26 cellular contexts compared by ENCODE assay signal in genomic region chr5:143290115-143290514, GRCh38.
"Had no signal": no experiment of that assay in that cellular context is flagged by ENCODE, and none has a peak within 500 bp of the region (broad histone marks: within the 10 kb centered on the region; RNA-seq: fewer than 3 reads in every experiment).

No MANE protein-coding gene starts in this region.

- H3K27ac ChIP-seq: esophagus squamous epithelium, heart right ventricle, left ventricle myocardium inferior, lower lobe of right lung, prostate gland, right atrium auricular region, sigmoid colon, stomach, thyroid gland had no signal

- H3K36me3 ChIP-seq: prostate gland had no signal

- H3K9me3 ChIP-seq: esophagus squamous epithelium, heart right ventricle, left ventricle myocardium inferior, lower lobe of right lung, prostate gland, right atrium auricular region, sigmoid colon, stomach, thyroid gland had no signal

- H3K4me1 Mint-ChIP-seq: stimulated activated effector memory CD8-positive, alpha-beta T cell treated with anti-CD3 and anti-CD28 coated beads, Interleukin-12 subunit alpha, Interleukin-12 subunit beta, amount 100 ng/mL, for 72 hours had no signal

- H3K27me3 ChIP-seq: esophagus squamous epithelium, heart right ventricle, right atrium auricular region, sigmoid colon, stomach, thyroid gland had no signal

- H3K4me3 ChIP-seq: esophagus squamous epithelium, heart right ventricle, left ventricle myocardium inferior, lower lobe of right lung, prostate gland, right atrium auricular region, sigmoid colon, stomach, thyroid gland had no signal

- H3K27ac Mint-ChIP-seq: nephron progenitor cell; stimulated activated effector memory CD8-positive, alpha-beta T cell treated with anti-CD3 and anti-CD28 coated beads, Interleukin-12 subunit alpha, Interleukin-12 subunit beta, amount 100 ng/mL, for 72 hours; type B pancreatic cell had no signal

- H3K4me1 ChIP-seq: esophagus squamous epithelium, prostate gland, right atrium auricular region, sigmoid colon, stomach, thyroid gland had no signal

- H3K9me3 Mint-ChIP-seq: effector memory CD8-positive, alpha-beta T cell; naive thymus-derived CD8-positive, alpha-beta T cell; nephron progenitor cell; stimulated activated effector memory CD8-positive, alpha-beta T cell treated with anti-CD3 and anti-CD28 coated beads, Interleukin-12 subunit alpha, Interleukin-12 subunit beta, amount 100 ng/mL, for 72 hours; type B pancreatic cell had no signal

- H3K4me3 Mint-ChIP-seq: effector memory CD8-positive, alpha-beta T cell; naive thymus-derived CD8-positive, alpha-beta T cell; nephron progenitor cell; stimulated activated effector memory CD8-positive, alpha-beta T cell treated with anti-CD3 and anti-CD28 coated beads, Interleukin-12 subunit alpha, Interleukin-12 subunit beta, amount 100 ng/mL, for 72 hours; type B pancreatic cell had no signal

- H3K27me3 Mint-ChIP-seq: effector memory CD8-positive, alpha-beta T cell; naive thymus-derived CD8-positive, alpha-beta T cell; type B pancreatic cell had no signal

- ATAC-seq: effector memory CD8-positive, alpha-beta T cell; heart right ventricle; left cardiac atrium; lower lobe of right lung; naive thymus-derived CD8-positive, alpha-beta T cell; stimulated activated effector memory CD8-positive, alpha-beta T cell treated with anti-CD3 and anti-CD28 coated beads, Interleukin-12 subunit alpha, Interleukin-12 subunit beta, amount 100 ng/mL, for 72 hours had no signal

- FAIRE-seq: endometrium, islet of Langerhans had no signal

- DNase-seq: dermis blood vessel endothelial cell; effector memory CD8-positive, alpha-beta T cell; erythroblast; esophagus squamous epithelium; foreskin melanocyte; glutamatergic neuron; heart right ventricle; hippocampal formation; left cardiac atrium; left ventricle myocardium inferior; lower lobe of right lung; naive thymus-derived CD8-positive, alpha-beta T cell; nephron progenitor cell; nucleus accumbens; sigmoid colon; stimulated activated CD4-positive, alpha-beta T cell treated with anti-CD3 and anti-CD28 coated beads, Interleukin-2, amount 100 ng/mL, for 24 hours; stimulated activated CD4-positive, alpha-beta T cell treated with anti-CD3 and anti-CD28 coated beads, Interleukin-4, amount 100 ng/mL, for 24 hours; stimulated activated naive CD4-positive, alpha-beta T cell treated with Interleukin-2 at 50 U/mL for 16 hours; stomach; thyroid gland had no signal
